Comparison of ENCODE assay signal across 1 cellular context in the genomic region with DNA sequence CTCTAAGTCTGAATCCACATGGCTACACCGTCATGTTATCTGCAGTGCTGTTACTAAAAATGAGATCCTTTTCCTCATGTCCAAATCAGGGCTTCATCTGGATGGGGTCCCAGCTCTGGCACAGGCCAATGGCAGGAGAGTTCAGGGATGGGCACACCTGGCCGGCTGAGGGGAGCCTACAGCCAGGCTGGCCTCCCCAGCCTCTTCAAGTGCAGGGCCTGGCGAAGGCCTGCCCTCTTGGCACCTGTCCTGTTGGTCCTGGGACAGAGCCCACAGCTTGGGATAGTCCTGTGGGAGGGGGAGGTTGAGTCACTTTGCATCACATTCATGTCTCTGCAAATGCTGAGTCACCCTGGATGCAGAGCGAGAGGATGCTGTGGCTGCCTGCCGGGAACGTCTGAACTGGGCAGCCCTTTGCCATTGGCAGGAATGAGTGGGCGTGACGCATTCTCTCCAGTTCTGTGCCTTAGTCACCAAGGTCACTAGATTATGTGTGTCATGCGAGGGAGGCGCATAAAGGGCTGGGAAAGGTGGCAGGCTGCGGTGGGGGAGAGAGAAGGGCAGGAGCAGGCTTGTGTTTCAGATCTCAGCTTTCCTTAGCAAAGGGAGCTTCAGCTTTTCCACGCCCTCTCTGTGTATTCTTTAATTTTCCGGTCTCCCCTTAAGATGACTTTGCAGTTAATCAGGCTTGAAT.
A peak's percentile ranks its signal among the peaks of the same experiment; 100 is the strongest.
TF ChIP-seq lines count a peak whose summit lies in the region.

No MANE protein-coding gene starts in this region.

TF ChIP-seq in K562, 482 proteins besides CTCF, POLR2A, EP300 and RAD21 (continued from another document and continues in another):
- TF ChIP-seq, protein P1, sequence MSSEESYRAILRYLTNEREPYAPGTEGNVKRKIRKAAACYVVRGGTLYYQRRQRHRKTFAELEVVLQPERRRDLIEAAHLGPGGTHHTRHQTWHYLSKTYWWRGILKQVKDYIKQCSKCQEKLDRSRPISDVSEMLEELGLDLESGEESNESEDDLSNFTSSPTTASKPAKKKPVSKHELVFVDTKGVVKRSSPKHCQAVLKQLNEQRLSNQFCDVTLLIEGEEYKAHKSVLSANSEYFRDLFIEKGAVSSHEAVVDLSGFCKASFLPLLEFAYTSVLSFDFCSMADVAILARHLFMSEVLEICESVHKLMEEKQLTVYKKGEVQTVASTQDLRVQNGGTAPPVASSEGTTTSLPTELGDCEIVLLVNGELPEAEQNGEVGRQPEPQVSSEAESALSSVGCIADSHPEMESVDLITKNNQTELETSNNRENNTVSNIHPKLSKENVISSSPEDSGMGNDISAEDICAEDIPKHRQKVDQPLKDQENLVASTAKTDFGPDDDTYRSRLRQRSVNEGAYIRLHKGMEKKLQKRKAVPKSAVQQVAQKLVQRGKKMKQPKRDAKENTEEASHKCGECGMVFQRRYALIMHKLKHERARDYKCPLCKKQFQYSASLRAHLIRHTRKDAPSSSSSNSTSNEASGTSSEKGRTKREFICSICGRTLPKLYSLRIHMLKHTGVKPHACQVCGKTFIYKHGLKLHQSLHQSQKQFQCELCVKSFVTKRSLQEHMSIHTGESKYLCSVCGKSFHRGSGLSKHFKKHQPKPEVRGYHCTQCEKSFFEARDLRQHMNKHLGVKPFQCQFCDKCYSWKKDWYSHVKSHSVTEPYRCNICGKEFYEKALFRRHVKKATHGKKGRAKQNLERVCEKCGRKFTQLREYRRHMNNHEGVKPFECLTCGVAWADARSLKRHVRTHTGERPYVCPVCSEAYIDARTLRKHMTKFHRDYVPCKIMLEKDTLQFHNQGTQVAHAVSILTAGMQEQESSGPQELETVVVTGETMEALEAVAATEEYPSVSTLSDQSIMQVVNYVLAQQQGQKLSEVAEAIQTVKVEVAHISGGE (CRISPR knock-in tag; IDR thresholded peaks at IDR 0.05): no peak
- TF ChIP-seq, protein P2, sequence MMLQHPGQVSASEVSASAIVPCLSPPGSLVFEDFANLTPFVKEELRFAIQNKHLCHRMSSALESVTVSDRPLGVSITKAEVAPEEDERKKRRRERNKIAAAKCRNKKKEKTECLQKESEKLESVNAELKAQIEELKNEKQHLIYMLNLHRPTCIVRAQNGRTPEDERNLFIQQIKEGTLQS (IDR thresholded peaks at IDR 0.05): peak; percentile 96
- TF ChIP-seq, protein P2 (CRISPR knock-in tag; conservative IDR thresholded peaks at IDR 0.05): no peak; the same call in 1 of the 2 replicates
- peak; percentile 24 for TF ChIP-seq MEIS2 (IDR thresholded peaks at IDR 0.05; ENCODE audit: partially characterized antibody)
- TF ChIP-seq, protein P3, sequence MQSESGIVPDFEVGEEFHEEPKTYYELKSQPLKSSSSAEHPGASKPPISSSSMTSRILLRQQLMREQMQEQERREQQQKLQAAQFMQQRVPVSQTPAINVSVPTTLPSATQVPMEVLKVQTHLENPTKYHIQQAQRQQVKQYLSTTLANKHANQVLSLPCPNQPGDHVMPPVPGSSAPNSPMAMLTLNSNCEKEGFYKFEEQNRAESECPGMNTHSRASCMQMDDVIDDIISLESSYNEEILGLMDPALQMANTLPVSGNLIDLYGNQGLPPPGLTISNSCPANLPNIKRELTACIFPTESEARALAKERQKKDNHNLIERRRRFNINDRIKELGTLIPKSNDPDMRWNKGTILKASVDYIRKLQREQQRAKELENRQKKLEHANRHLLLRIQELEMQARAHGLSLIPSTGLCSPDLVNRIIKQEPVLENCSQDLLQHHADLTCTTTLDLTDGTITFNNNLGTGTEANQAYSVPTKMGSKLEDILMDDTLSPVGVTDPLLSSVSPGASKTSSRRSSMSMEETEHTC (IDR thresholded peaks at IDR 0.05): no peak; the same call in 1 of the 2 replicates
- TF ChIP-seq TCF7L2 (IDR thresholded peaks at IDR 0.05; ENCODE audit: low read depth, low read length): no peak
- TF ChIP-seq ZSCAN29 (IDR thresholded peaks at IDR 0.05): no peak
- 0 out of 2 replicates have a peak, but pooled peaks have one; percentile 18 for TF ChIP-seq MTA1 (IDR thresholded peaks at IDR 0.05; ENCODE audit: borderline replicate concordance)
- no peak for TF ChIP-seq NCOA2 (IDR thresholded peaks at IDR 0.05; ENCODE audit: partially characterized antibody in 2 of 2)
- TF ChIP-seq, protein P4, sequence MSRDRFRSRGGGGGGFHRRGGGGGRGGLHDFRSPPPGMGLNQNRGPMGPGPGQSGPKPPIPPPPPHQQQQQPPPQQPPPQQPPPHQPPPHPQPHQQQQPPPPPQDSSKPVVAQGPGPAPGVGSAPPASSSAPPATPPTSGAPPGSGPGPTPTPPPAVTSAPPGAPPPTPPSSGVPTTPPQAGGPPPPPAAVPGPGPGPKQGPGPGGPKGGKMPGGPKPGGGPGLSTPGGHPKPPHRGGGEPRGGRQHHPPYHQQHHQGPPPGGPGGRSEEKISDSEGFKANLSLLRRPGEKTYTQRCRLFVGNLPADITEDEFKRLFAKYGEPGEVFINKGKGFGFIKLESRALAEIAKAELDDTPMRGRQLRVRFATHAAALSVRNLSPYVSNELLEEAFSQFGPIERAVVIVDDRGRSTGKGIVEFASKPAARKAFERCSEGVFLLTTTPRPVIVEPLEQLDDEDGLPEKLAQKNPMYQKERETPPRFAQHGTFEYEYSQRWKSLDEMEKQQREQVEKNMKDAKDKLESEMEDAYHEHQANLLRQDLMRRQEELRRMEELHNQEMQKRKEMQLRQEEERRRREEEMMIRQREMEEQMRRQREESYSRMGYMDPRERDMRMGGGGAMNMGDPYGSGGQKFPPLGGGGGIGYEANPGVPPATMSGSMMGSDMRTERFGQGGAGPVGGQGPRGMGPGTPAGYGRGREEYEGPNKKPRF (IDR thresholded peaks at IDR 0.05; ENCODE audit: low read depth, low read length): no peak
- TF ChIP-seq ZC3H11A (IDR thresholded peaks at IDR 0.05; ENCODE audit: low read depth, low read length): no peak
- TF ChIP-seq XRCC3 (IDR thresholded peaks at IDR 0.05): no peak
- TF ChIP-seq NELFE (IDR thresholded peaks at IDR 0.05; ENCODE audit: insufficient read depth, insufficient read length): no peak
- TF ChIP-seq ARID2 (IDR thresholded peaks at IDR 0.05): no peak
- no peak for TF ChIP-seq ZNF696 (CRISPR knock-in tag; conservative IDR thresholded peaks at IDR 0.05)
- TF ChIP-seq, protein P5, sequence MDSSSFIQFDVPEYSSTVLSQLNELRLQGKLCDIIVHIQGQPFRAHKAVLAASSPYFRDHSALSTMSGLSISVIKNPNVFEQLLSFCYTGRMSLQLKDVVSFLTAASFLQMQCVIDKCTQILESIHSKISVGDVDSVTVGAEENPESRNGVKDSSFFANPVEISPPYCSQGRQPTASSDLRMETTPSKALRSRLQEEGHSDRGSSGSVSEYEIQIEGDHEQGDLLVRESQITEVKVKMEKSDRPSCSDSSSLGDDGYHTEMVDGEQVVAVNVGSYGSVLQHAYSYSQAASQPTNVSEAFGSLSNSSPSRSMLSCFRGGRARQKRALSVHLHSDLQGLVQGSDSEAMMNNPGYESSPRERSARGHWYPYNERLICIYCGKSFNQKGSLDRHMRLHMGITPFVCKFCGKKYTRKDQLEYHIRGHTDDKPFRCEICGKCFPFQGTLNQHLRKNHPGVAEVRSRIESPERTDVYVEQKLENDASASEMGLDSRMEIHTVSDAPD (CRISPR knock-in tag; IDR thresholded peaks at IDR 0.05): no peak
- no peak for TF ChIP-seq NR2C1 (IDR thresholded peaks at IDR 0.05)
- peak; percentile 78 for TF ChIP-seq NR2C1 (tag; IDR thresholded peaks at IDR 0.05)
- no peak for TF ChIP-seq NR2C2 (CRISPR knock-in tag; IDR thresholded peaks at IDR 0.05)
- TF ChIP-seq NR2C2 (tag; IDR thresholded peaks at IDR 0.05): peak; percentile 82
- no peak for TF ChIP-seq ZNF507 (tag; conservative IDR thresholded peaks at IDR 0.05)
- TF ChIP-seq, protein P6, sequence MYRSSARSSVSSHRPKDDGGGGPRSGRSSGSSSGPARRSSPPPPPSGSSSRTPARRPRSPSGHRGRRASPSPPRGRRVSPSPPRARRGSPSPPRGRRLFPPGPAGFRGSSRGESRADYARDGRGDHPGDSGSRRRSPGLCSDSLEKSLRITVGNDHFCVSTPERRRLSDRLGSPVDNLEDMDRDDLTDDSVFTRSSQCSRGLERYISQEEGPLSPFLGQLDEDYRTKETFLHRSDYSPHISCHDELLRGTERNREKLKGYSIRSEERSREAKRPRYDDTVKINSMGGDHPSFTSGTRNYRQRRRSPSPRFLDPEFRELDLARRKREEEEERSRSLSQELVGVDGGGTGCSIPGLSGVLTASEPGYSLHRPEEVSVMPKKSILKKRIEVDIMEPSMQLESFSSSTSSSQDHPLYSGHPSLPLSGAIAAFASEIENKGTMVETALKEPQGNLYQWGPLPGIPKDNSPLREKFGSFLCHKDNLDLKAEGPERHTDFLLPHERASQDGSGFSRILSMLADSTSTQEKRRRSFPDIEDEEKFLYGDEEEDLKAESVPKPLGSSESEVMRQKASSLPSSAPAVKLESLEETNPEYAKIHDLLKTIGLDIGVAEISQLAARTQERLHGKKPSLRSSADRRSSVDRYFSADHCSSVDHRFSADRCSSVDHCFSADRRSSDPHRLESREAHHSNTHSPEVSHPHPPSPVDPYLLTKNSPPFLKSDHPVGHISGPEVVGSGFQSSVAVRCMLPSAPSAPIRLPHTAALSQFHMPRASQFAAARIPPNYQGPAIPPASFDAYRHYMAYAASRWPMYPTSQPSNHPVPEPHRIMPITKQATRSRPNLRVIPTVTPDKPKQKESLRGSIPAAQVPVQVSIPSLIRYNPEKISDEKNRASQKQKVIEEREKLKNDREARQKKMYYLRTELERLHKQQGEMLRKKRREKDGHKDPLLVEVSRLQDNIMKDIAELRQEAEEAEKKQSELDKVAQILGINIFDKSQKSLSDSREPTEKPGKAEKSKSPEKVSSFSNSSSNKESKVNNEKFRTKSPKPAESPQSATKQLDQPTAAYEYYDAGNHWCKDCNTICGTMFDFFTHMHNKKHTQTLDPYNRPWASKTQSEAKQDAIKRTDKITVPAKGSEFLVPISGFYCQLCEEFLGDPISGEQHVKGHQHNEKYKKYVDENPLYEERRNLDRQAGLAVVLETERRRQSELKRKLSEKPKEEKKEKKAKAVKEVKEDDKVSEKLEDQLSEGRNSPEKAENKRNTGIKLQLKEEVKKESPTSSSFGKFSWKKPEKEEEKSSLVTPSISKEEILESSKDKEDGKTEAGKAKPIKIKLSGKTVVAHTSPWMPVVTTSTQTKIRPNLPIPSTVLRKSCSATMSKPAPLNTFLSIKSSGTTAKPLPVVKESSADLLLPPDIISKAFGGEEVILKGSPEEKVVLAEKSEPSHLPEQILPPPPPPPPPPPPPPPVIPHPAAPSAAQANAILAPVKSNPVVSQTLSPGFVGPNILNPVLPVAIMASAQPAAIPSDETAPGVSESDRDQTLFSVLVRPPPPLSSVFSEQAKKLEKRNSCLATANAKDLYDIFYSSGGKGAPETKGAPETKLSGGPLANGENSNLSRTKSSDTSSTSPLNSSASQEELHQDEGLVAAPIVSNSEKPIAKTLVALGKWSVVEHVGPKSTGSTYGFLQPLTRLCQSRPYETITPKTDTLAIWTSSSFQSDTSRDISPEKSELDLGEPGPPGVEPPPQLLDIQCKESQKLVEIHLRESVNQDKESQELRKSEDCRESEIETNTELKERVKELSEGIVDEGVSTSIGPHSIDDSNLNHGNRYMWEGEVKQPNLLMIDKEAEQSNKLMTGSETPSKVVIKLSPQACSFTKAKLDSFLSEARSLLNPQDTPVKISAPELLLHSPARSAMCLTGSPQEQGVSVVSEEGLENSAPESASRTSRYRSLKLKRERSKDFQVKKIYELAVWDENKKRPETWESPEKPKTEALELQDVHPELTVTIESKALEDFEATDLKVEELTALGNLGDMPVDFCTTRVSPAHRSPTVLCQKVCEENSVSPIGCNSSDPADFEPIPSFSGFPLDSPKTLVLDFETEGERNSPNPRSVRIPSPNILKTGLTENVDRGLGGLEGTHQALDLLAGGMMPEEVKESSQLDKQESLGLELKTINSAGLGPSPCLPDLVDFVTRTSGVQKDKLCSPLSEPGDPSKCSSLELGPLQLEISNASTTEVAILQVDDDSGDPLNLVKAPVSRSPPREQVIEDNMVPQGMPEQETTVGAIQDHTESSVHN (IDR thresholded peaks at IDR 0.05; ENCODE audit: borderline replicate concordance in 1 of 2, low read depth in 1 of 2): no peak; a peak in 1 of 4 replicates
- no peak for TF ChIP-seq MECOM (CRISPR knock-in tag; IDR thresholded peaks at IDR 0.05)
- TF ChIP-seq, protein P7, sequence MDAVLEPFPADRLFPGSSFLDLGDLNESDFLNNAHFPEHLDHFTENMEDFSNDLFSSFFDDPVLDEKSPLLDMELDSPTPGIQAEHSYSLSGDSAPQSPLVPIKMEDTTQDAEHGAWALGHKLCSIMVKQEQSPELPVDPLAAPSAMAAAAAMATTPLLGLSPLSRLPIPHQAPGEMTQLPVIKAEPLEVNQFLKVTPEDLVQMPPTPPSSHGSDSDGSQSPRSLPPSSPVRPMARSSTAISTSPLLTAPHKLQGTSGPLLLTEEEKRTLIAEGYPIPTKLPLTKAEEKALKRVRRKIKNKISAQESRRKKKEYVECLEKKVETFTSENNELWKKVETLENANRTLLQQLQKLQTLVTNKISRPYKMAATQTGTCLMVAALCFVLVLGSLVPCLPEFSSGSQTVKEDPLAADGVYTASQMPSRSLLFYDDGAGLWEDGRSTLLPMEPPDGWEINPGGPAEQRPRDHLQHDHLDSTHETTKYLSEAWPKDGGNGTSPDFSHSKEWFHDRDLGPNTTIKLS (IDR thresholded peaks at IDR 0.05; ENCODE audit: borderline replicate concordance, low read depth): no peak
- no peak for TF ChIP-seq ZNF324 (CRISPR knock-in tag; IDR thresholded peaks at IDR 0.05)
- no peak for TF ChIP-seq ZC3H8 (IDR thresholded peaks at IDR 0.05)
- no peak for TF ChIP-seq HNRNPK (IDR thresholded peaks at IDR 0.05; ENCODE audit: low read depth, low read length, poor library complexity, severe bottlenecking)
- peak; percentile 51; the same call in 1 of the 2 replicates for TF ChIP-seq SOX6 (IDR thresholded peaks at IDR 0.05)
- no peak for TF ChIP-seq MCM7 (IDR thresholded peaks at IDR 0.05)
- no peak for TF ChIP-seq POLR2G (IDR thresholded peaks at IDR 0.05; ENCODE audit: low read depth, low read length)
- TF ChIP-seq NR4A1 (CRISPR knock-in tag; IDR thresholded peaks at IDR 0.05): no peak
- no peak for TF ChIP-seq NR4A1 (tag; IDR thresholded peaks at IDR 0.05)
- TF ChIP-seq, protein P8, sequence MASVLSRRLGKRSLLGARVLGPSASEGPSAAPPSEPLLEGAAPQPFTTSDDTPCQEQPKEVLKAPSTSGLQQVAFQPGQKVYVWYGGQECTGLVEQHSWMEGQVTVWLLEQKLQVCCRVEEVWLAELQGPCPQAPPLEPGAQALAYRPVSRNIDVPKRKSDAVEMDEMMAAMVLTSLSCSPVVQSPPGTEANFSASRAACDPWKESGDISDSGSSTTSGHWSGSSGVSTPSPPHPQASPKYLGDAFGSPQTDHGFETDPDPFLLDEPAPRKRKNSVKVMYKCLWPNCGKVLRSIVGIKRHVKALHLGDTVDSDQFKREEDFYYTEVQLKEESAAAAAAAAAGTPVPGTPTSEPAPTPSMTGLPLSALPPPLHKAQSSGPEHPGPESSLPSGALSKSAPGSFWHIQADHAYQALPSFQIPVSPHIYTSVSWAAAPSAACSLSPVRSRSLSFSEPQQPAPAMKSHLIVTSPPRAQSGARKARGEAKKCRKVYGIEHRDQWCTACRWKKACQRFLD (CRISPR knock-in tag; IDR thresholded peaks at IDR 0.05): no peak
